11 cellular contexts compared by ENCODE assay signal in genomic region chr1:202005958-202006357, GRCh38. TPM values are rescaled to one million over a fixed set of nuclear protein-coding genes. Genes with fewer than 3 reads are reported as not detected.
DNase-seq lines count a peak whose midpoint lies in the region; ATAC-seq, FAIRE-seq and TF ChIP-seq lines count a peak whose summit lies in the region.
"Had no signal": no experiment of that assay in that cellular context is flagged by ENCODE, and none has a peak within 500 bp of the region (broad histone marks: within the 10 kb centered on the region; RNA-seq: fewer than 3 reads in every experiment).

No MANE protein-coding gene starts in this region.

- DNase-seq in HCEC 1CT (peak; percentile 22), astrocyte (ENCODE audit: low read depth) (no peak), left kidney (ENCODE audit: low read depth, low spot score) (peak; percentile 46), aorta (no peak)
- DNase-seq: activated T-cell treated with anti-CD3 and anti-CD28 coated beads, Interleukin-2, amount 50 U/mL, for 4 hours; DND-41; Right ventricle myocardium superior had no signal

- no peak overlapping the region for H3K9ac ChIP-seq in astrocyte (ENCODE audit: low read length)

- H3K9me3 ChIP-seq in astrocyte (ENCODE audit: insufficient read depth, low read depth, low read length) (no peaks in the 10 kb centered on the region), aorta (ENCODE audit: control insufficient read depth, low read length) (no peaks in the 10 kb centered on the region)

- H3K27me3 ChIP-seq in astrocyte (ENCODE audit: insufficient read depth, low read length) (no peaks in the 10 kb centered on the region), aorta (ENCODE audit: control insufficient read depth in 1 of 2, insufficient read depth in 2 of 2, low read length in 1 of 2) (no peaks in the 10 kb centered on the region)

- H2AFZ ChIP-seq in astrocyte (ENCODE audit: low read depth, low read length), result no peak overlapping the region

- ATAC-seq in GM21528 (IDR thresholded peaks at IDR 0.05; ENCODE audit: low FRiP score, unreplicated experiment) (no peak), aorta (ENCODE audit: low FRiP score) (no peak), HG03571 (IDR thresholded peaks at IDR 0.05; ENCODE audit: unreplicated experiment) (no peak), GM18909 (IDR thresholded peaks at IDR 0.05; ENCODE audit: poor library complexity, unreplicated experiment) (no peak)
- ATAC-seq: activated T-cell treated with anti-CD3 and anti-CD28 coated beads, Interleukin-2, amount 50 U/mL, for 4 hours had no signal

- H3K27ac Mint-ChIP-seq in astrocyte (ENCODE audit: unreplicated experiment), result no peak overlapping the region

- intact Hi-C loops in aorta (cut with DNase I), result loop anchor here in 1 of 2 donors (5.0 kb wide), 1 partner anchor 131 kb away; no protein-coding TSS in a partner anchor

- no peaks in the 10 kb centered on the region for H3K27me3 Mint-ChIP-seq in astrocyte (ENCODE audit: low read depth, unreplicated experiment)

- no peak overlapping the region for H3K4me2 ChIP-seq in astrocyte (ENCODE audit: low read length)

- H3K4me1 ChIP-seq in astrocyte (ENCODE audit: insufficient read depth, low read length) (no peaks in the 10 kb centered on the region), aorta (ENCODE audit: control insufficient read depth in 1 of 2, insufficient read depth in 2 of 2, low read length in 2 of 2) (no peaks in the 10 kb centered on the region)

- peaks cover 12% of the 10 kb centered on the region for H3K4me1 Mint-ChIP-seq in astrocyte (ENCODE audit: low read depth, unreplicated experiment)

- no peak overlapping the region for H3K4me3 Mint-ChIP-seq in astrocyte (ENCODE audit: unreplicated experiment)
- H3K4me3 Mint-ChIP-seq: activated T-cell treated with anti-CD3 and anti-CD28 coated beads, Interleukin-2, amount 50 U/mL, for 4 hours had no signal

- no peaks in the 10 kb centered on the region for H3K79me2 ChIP-seq in astrocyte (ENCODE audit: insufficient read depth, low read length)

- H3K36me3 Mint-ChIP-seq in astrocyte (ENCODE audit: low read depth, unreplicated experiment), result peaks cover 17% of the 10 kb centered on the region

- no peak overlapping the region for H3K4me3 ChIP-seq in astrocyte (ENCODE audit: insufficient read depth, low read depth, low read length)
- no peak overlapping the region for H3K4me3 ChIP-seq in aorta (ENCODE audit: low read length in 2 of 2)

- H4K20me1 ChIP-seq in astrocyte (ENCODE audit: insufficient read depth, low read length), result peaks cover 21% of the 10 kb centered on the region

- 51 to 59% methylated on average over 2 of the region's 2 CpGs for WGBS in aorta, 2 donors

- FAIRE-seq in A204.1 (lab: Jason Lieb, UNC) (peak; percentile 44), astrocyte (lab: Jason Lieb, UNC) (no peak)

- H3K9me3 Mint-ChIP-seq in astrocyte (ENCODE audit: unreplicated experiment), result no peaks in the 10 kb centered on the region
- H3K9me3 Mint-ChIP-seq: activated T-cell treated with anti-CD3 and anti-CD28 coated beads, Interleukin-2, amount 50 U/mL, for 4 hours had no signal

- peak; percentile 34 for TF ChIP-seq CTCF in astrocyte (IDR thresholded peaks at IDR 0.05; ENCODE audit: insufficient read depth, low read depth, low read length)

- H3K36me3 ChIP-seq in astrocyte (ENCODE audit: insufficient read depth, low read length) (peaks cover 33% of the 10 kb centered on the region), aorta (ENCODE audit: control insufficient read depth in 1 of 2, insufficient read depth in 2 of 2, low read length in 1 of 2) (peaks cover 0 to 18% of the 10 kb centered on the region in 2 donors)

- H3K27ac ChIP-seq in astrocyte (ENCODE audit: low read depth, low read length), result no peak overlapping the region
- no peak overlapping the region for H3K27ac ChIP-seq in aorta (ENCODE audit: low read depth in 1 of 2, low read length in 2 of 2)

RNA-seq across cellular contexts. Expression of gene ELF3, which starts 4.4 kb away (rescaled TPM):
- 2.5 and 2.9 TPM in 2 replicates for total RNA-seq in astrocyte
- under 1 TPM; 0.27 to 0.68 TPM for total RNA-seq in aorta
- 10 to 100 TPM in 1 of 2 donors, 1 to 10 TPM in 1; 2.3 to 50.6 TPM for polyA plus RNA-seq in aorta

RNA-seq across cellular contexts. Expression of gene RNPEP, which starts 23.5 kb away (rescaled TPM):
- total RNA-seq in astrocyte, result 65.8 and 68.9 TPM in 2 replicates
- 10 to 100 TPM; 28.0 to 43.1 TPM for total RNA-seq in aorta
- 10 to 100 TPM; 29.1 to 31.6 TPM for polyA plus RNA-seq in aorta

RNA-seq across cellular contexts. Expression of gene TIMM17A, which starts 50.7 kb away (rescaled TPM):
- total RNA-seq in astrocyte (130 and 139 TPM in 2 replicates), aorta (10 to 100 TPM; 29.2 to 48.8 TPM)
- polyA plus RNA-seq in aorta, result 10 to 100 TPM; 34.4 to 77.4 TPM

RNA-seq across cellular contexts. Expression of gene LMOD1, which starts 59.6 kb away (rescaled TPM):
- 13.2 and 14.9 TPM in 2 replicates for total RNA-seq in astrocyte
- total RNA-seq in aorta, result 100 to 1,000 TPM; 347 to 469 TPM
- polyA plus RNA-seq in aorta, result 100 to 1,000 TPM; 368 to 601 TPM

Comparison
In these comparisons a context has a peak if more than half of its experiments do, and no peak if none do; other contexts are left out.
1. DNase-seq: peak in HCEC 1CT (single experiment) and left kidney (single experiment); none in astrocyte (single experiment) and aorta (0 of 2).